1 cellular context compared by ENCODE assay signal in genomic region chr7:3455826-3456444, GRCh38.
TF ChIP-seq lines count a peak whose summit lies in the region.

No MANE protein-coding gene starts in this region.

TF ChIP-seq in H1, 55 proteins besides CTCF, POLR2A, EP300 and RAD21 (continued from another document):
- TF ChIP-seq CHD7 (IDR thresholded peaks at IDR 0.05; ENCODE audit: insufficient replicate concordance, low read length) (no peak), NRF1 (IDR thresholded peaks at IDR 0.05; ENCODE audit: low read depth, low read length) (no peak), SIX5 (IDR thresholded peaks at IDR 0.05; ENCODE audit: low read depth, low read length) (no peak), E2F6 (IDR thresholded peaks at IDR 0.05) (no peak), ASH2L (IDR thresholded peaks at IDR 0.05; ENCODE audit: low read length) (no peak), RNF2 (IDR thresholded peaks at IDR 0.05; ENCODE audit: borderline replicate concordance, low read depth, low read length, missing control alignments, poor library complexity, severe bottlenecking) (no peak), TAF7 (optimal IDR thresholded peaks at IDR 0.05; ENCODE audit: borderline replicate concordance, low read depth, low read length) (no peak), EZH2 (IDR thresholded peaks at IDR 0.05; ENCODE audit: low read depth, low read length, severe bottlenecking) (no peak), GTF2F1 (IDR thresholded peaks at IDR 0.05; ENCODE audit: borderline replicate concordance, low read depth, low read length) (no peak), RBBP5 (IDR thresholded peaks at IDR 0.05; ENCODE audit: borderline replicate concordance, low read depth, low read length) (no peak), HDAC6 (IDR thresholded peaks at IDR 0.05; ENCODE audit: low read depth, low read length) (no peak), SP1 (IDR thresholded peaks at IDR 0.05; ENCODE audit: low read depth, low read length) (no peak), BCL11A (IDR thresholded peaks at IDR 0.05; ENCODE audit: low read depth in 2 of 2, low read length in 2 of 2) (no peak), CREB1 (IDR thresholded peaks at IDR 0.05) (no peak)
